34 cellular contexts compared by ENCODE assay signal in the genomic region with DNA sequence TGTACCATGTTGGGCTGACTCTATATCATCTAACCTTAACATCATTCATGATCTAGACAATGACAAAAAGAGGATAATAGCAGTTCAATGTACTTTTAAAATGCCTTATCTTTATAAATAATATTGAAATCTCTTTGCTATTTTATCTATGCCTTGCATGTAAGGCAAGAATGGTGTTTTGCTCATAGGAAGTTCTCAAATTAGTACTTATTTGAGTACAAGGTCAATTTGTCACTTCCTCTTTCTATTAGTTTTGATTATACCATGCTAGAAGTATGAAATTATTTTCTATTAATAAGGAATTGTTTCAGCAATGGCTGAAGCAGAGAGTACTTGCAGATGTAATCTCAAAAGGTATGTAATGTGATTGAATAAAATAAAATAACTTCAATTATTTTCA.
"Had no signal": no experiment of that assay in that cellular context is flagged by ENCODE, and none has a peak within 500 bp of the region (broad histone marks: within the 10 kb centered on the region; RNA-seq: fewer than 3 reads in every experiment).

No MANE protein-coding gene starts in this region.

- H3K9me3 ChIP-seq: adrenal gland, body of pancreas, breast epithelium, colonic mucosa, esophagus muscularis mucosa, gastrocnemius medialis, heart left ventricle had no signal

- H3K4me3 ChIP-seq: adrenal gland, body of pancreas, breast epithelium, cardiac muscle cell, colonic mucosa, dorsolateral prefrontal cortex, esophagus muscularis mucosa, gastrocnemius medialis, heart left ventricle had no signal

- DNase-seq: activated CD4-positive, alpha-beta memory T cell treated with anti-CD3 and anti-CD28 coated beads for 36 hours; activated CD4-positive, alpha-beta T cell treated with anti-CD3 and anti-CD28 coated beads for 36 hours; activated CD4-positive, alpha-beta T cell treated with anti-CD3 and anti-CD28 coated beads, Interleukin-2, amount 10 ng/mL, durations not matched to agents 24 days and 14 days; activated CD4-positive, CD25-positive, alpha-beta regulatory T cell; activated CD4-positive, CD25-positive, alpha-beta regulatory T cell treated with anti-CD3 and anti-CD28 coated beads, Interleukin-2, amount 50 U/mL, for 72 hours; activated CD8-positive, alpha-beta memory T cell treated with anti-CD3 and anti-CD28 coated beads, Interleukin-2, amount 10 ng/mL, durations not matched to agents 7 days and 5 days; activated CD8-positive, alpha-beta memory T cell treated with anti-CD3 and anti-CD28 coated beads, Interleukin-2, amount 50 U/mL, for 4 hours; activated CD8-positive, alpha-beta T cell treated with anti-CD3 and anti-CD28 coated beads, Interleukin-2, amount 10 ng/mL, durations not matched to agents 7 days and 5 days; activated effector memory CD4-positive, alpha-beta T cell treated with anti-CD3 and anti-CD28 coated beads, Interleukin-2, amount 50 U/mL, for 16 hours; activated naive CD4-positive, alpha-beta T cell treated with anti-CD3 and anti-CD28 coated beads for 36 hours; activated naive CD8-positive, alpha-beta T cell treated with anti-CD3 and anti-CD28 coated beads for 36 hours; activated naive CD8-positive, alpha-beta T cell treated with anti-CD3 and anti-CD28 coated beads, Interleukin-2, amount 50 U/mL, for 24 hours; activated T-cell treated with anti-CD3 and anti-CD28 coated beads, Interleukin-2, amount 50 U/mL, for 1 hour; activated T-cell treated with anti-CD3 and anti-CD28 coated beads, Interleukin-2, amount 50 U/mL, for 48 hours; adrenal gland; amygdala; aorta; body of pancreas; central memory CD4-positive, alpha-beta T cell; cerebellar nuclear complex; colonic mucosa; dorsolateral prefrontal cortex; effector memory CD4-positive, alpha-beta T cell; endodermal cell; erythroblast; foreskin keratinocyte; gastrocnemius medialis; glutamatergic neuron; heart left ventricle; hypothalamus; T-helper 2 cell had no signal

- H3K36me3 ChIP-seq: adrenal gland, breast epithelium, cardiac muscle cell, colonic mucosa, esophagus muscularis mucosa, gastrocnemius medialis, heart left ventricle had no signal

- ATAC-seq: activated CD4-positive, alpha-beta T cell treated with anti-CD3 and anti-CD28 coated beads for 36 hours; activated CD8-positive, alpha-beta memory T cell treated with anti-CD3 and anti-CD28 coated beads, Interleukin-2, amount 10 ng/mL, durations not matched to agents 7 days and 5 days; activated CD8-positive, alpha-beta T cell treated with anti-CD3 and anti-CD28 coated beads, Interleukin-2, amount 10 ng/mL, durations not matched to agents 7 days and 5 days; activated naive CD8-positive, alpha-beta T cell treated with anti-CD3 and anti-CD28 coated beads, Interleukin-2, amount 50 U/mL, for 24 hours; body of pancreas; foreskin keratinocyte; gastrocnemius medialis; heart left ventricle had no signal

- H3K27ac ChIP-seq: adrenal gland, body of pancreas, breast epithelium, cardiac muscle cell, colonic mucosa, esophagus muscularis mucosa, foreskin keratinocyte, gastrocnemius medialis, heart left ventricle had no signal

- H3K4me1 ChIP-seq: adrenal gland, body of pancreas, breast epithelium, colonic mucosa, esophagus muscularis mucosa, gastrocnemius medialis, heart left ventricle had no signal
